Comparison of ENCODE assay signal across 22 cellular contexts in the genomic region with DNA sequence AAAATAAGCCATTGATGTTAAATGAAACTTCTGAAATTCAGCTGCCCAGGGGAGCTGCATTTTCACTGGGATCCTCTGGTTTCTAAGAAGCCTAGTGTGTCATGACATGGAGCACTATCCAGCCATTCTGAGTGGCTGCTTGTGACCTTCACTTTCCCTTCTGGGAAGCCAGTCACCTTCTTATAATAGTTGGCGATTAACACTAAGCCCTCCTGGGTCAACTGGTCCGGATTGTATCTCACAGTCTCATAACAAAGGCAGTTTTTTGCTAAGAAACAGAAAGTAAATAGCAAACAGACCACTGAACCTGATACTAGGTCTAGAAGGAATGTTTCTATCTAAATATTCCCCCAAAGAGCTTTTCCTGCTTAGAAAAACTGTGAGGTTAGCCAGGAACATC. TPM values are rescaled to one million over a fixed set of nuclear protein-coding genes. Genes with fewer than 3 reads are reported as not detected.
"Had no signal": no experiment of that assay in that cellular context is flagged by ENCODE, and none has a peak within 500 bp of the region (broad histone marks: within the 10 kb centered on the region; RNA-seq: fewer than 3 reads in every experiment).

No MANE protein-coding gene starts in this region.

- H3K4me1 ChIP-seq: colonic mucosa, left lung, prostate gland, sigmoid colon, upper lobe of right lung had no signal

- H3K36me3 Mint-ChIP-seq: activated naive CD4-positive, alpha-beta T cell treated with anti-CD3 and anti-CD28 coated beads, Interleukin-2, amount 50 U/mL, for 24 hours; memory B cell; naive thymus-derived CD4-positive, alpha-beta T cell; WTC11 had no signal

- ATAC-seq: activated CD4-positive, alpha-beta T cell treated with anti-CD3 and anti-CD28 coated beads for 36 hours; body of pancreas; left lung; mucosa of descending colon; naive thymus-derived CD4-positive, alpha-beta T cell; upper lobe of right lung; WTC11 had no signal

- H3K4me3 ChIP-seq: body of pancreas, colonic mucosa, left lung, mucosa of descending colon, prostate gland, sigmoid colon, upper lobe of right lung had no signal

- H3K27ac Mint-ChIP-seq: activated CD4-positive, alpha-beta T cell treated with anti-CD3 and anti-CD28 coated beads for 36 hours; activated naive CD4-positive, alpha-beta T cell treated with anti-CD3 and anti-CD28 coated beads, Interleukin-2, amount 50 U/mL, for 24 hours; memory B cell; naive thymus-derived CD4-positive, alpha-beta T cell; T-helper 2 cell treated with Interferon-gamma antibody and Interleukin-4, amounts not matched to agents 5 μg/mL and 100 μg/mL, for 36 hours; WTC11 had no signal

- DNase-seq: activated CD4-positive, alpha-beta T cell treated with anti-CD3 and anti-CD28 coated beads for 36 hours; activated CD4-positive, alpha-beta T cell treated with anti-CD3 and anti-CD28 coated beads, Interleukin-2, amount 50 U/mL, for 48 hours; activated gamma-delta T cell; amniotic stem cell; body of pancreas; caudate nucleus; colonic mucosa; erythroblast; left lung; mucosa of descending colon; naive thymus-derived CD4-positive, alpha-beta T cell; sigmoid colon; SK-N-SH; stimulated activated naive CD4-positive, alpha-beta T cell; upper lobe of right lung had no signal

- H3K27me3 ChIP-seq: body of pancreas, colonic mucosa, left lung, sigmoid colon, upper lobe of right lung had no signal

- H3K9me3 ChIP-seq: body of pancreas, colonic mucosa, left lung, mucosa of descending colon, prostate gland, sigmoid colon, SK-N-SH, upper lobe of right lung had no signal

- H3K27ac ChIP-seq: body of pancreas, colonic mucosa, left lung, prostate gland, sigmoid colon, upper lobe of right lung had no signal

- H3K9me3 Mint-ChIP-seq: activated naive CD4-positive, alpha-beta T cell treated with anti-CD3 and anti-CD28 coated beads, Interleukin-2, amount 50 U/mL, for 24 hours; memory B cell; T-helper 2 cell treated with Interferon-gamma antibody and Interleukin-4, amounts not matched to agents 5 μg/mL and 100 μg/mL, for 36 hours; WTC11 had no signal

- H3K36me3 ChIP-seq: colonic mucosa, left lung, prostate gland, sigmoid colon, upper lobe of right lung had no signal

RNA-seq across cellular contexts. Expression of a gene that starts 7.9 kb away (rescaled TPM):
- total RNA-seq: activated CD4-positive, alpha-beta T cell treated with anti-CD3 and anti-CD28 coated beads for 36 hours; body of pancreas; frontal cortex; naive thymus-derived CD4-positive, alpha-beta T cell; osteocyte; sigmoid colon; upper lobe of right lung; WTC11 had no signal
- polyA plus RNA-seq: naive thymus-derived CD4-positive, alpha-beta T cell; SK-N-SH had no signal

RNA-seq across cellular contexts. Expression of a gene that starts 46.8 kb away (rescaled TPM):
- polyA plus RNA-seq: naive thymus-derived CD4-positive, alpha-beta T cell had no signal
